8 cellular contexts compared by ENCODE assay signal in genomic region chr11:94544582-94544831, GRCh38. TPM values are rescaled to one million over a fixed set of nuclear protein-coding genes. Genes with fewer than 3 reads are reported as not detected.
DNase-seq lines count a peak whose midpoint lies in the region; ATAC-seq and TF ChIP-seq lines count a peak whose summit lies in the region.

No MANE protein-coding gene starts in this region.

- H3K4me2 ChIP-seq in Karpas-422 (ENCODE audit: low read depth, low read length, poor library complexity, severe bottlenecking) = no peak overlapping the region

- no peaks in the 10 kb centered on the region for H4K20me1 ChIP-seq in Karpas-422 (ENCODE audit: insufficient read depth, low read depth, low read length)

- H3K4me3 ChIP-seq in astrocyte of the cerebellum (ENCODE audit: low read depth, low read length) (peak overlapping the region; percentile 47), uterus (peak overlapping the region; percentile 57 to 69), Karpas-422 (ENCODE audit: low read length) (no peak overlapping the region)

- no peak for DNase-seq in astrocyte of the cerebellum (ENCODE audit: low read depth)
- DNase-seq in memory B cell (ENCODE audit: low spot score in 2 of 2) = no peak
- DNase-seq in uterus = no peak
- no peak for DNase-seq in NCI-H2171 (lab: John Stamatoyannopoulos, UW)
- DNase-seq in GOT3 (lab: John Stamatoyannopoulos, UW) = no peak
- no peak for DNase-seq in Karpas-422

- H3K27me3 Mint-ChIP-seq in memory B cell = peaks cover 2% of the 10 kb centered on the region

- H3K9ac ChIP-seq in Karpas-422 (ENCODE audit: low read length) = no peak overlapping the region

- ATAC-seq in GM18505 (IDR thresholded peaks at IDR 0.05; ENCODE audit: unreplicated experiment) (peak; percentile 31), HG03097 (IDR thresholded peaks at IDR 0.05; ENCODE audit: low FRiP score, unreplicated experiment) (peak; percentile 9), memory B cell (ENCODE audit: low read depth) (peak; percentile 2)

- H3K27me3 ChIP-seq in uterus = no peaks in the 10 kb centered on the region
- no peaks in the 10 kb centered on the region for H3K27me3 ChIP-seq in Karpas-422 (ENCODE audit: low read length)

- in situ Hi-C loops in astrocyte of the cerebellum (cut with HindIII; ENCODE audit: low sequenced_read_pairs) = no loop called here

- H3K27ac ChIP-seq in uterus (peak overlapping the region; percentile 97), Karpas-422 (ENCODE audit: low read length) (no peak overlapping the region)

- H3K36me3 Mint-ChIP-seq in memory B cell = peaks cover 2% of the 10 kb centered on the region

- no peak overlapping the region for H3K27ac Mint-ChIP-seq in memory B cell

- H3K9me3 Mint-ChIP-seq in memory B cell = no peaks in the 10 kb centered on the region

- H3K79me2 ChIP-seq in Karpas-422 (ENCODE audit: low read length) = no peaks in the 10 kb centered on the region

- H3K36me3 ChIP-seq in uterus = no peaks in the 10 kb centered on the region
- H3K36me3 ChIP-seq in Karpas-422 (ENCODE audit: insufficient read depth, low read length) = no peaks in the 10 kb centered on the region

- intact Hi-C loops in uterus (cut with DNase I; ENCODE audit: low total_unique reads) = no loop called here

- no peak for TF ChIP-seq POLR2A in GM18505 (IDR thresholded peaks at IDR 0.05; ENCODE audit: borderline replicate concordance, extremely low read depth, insufficient read depth, insufficient read length)
- no peak for TF ChIP-seq POLR2A in uterus (IDR thresholded peaks at IDR 0.05)

- H3K9me3 ChIP-seq in uterus (no peaks in the 10 kb centered on the region), Karpas-422 (ENCODE audit: low read length) (no peaks in the 10 kb centered on the region)

- H3K9me2 ChIP-seq in Karpas-422 (replicated peaks; ENCODE audit: insufficient read depth, low read length) = no peaks in the 10 kb centered on the region

- TF ChIP-seq CTCF in astrocyte of the cerebellum (IDR thresholded peaks at IDR 0.05; ENCODE audit: low read depth, low read length, missing control alignments) (no peak), uterus (IDR thresholded peaks at IDR 0.05) (no peak)

- peak overlapping the region; percentile 94 for H3K4me3 Mint-ChIP-seq in memory B cell

- no peak overlapping the region for H2AFZ ChIP-seq in Karpas-422 (ENCODE audit: low read length)

- H3K4me1 ChIP-seq in uterus (peaks cover 5 to 15% of the 10 kb centered on the region in 2 donors), Karpas-422 (ENCODE audit: low read length) (peaks cover 10% of the 10 kb centered on the region)

- H3K4me1 Mint-ChIP-seq in memory B cell = peaks cover 14% of the 10 kb centered on the region

RNA-seq across cellular contexts. Expression of gene FUT4, which starts 0.8 kb away (rescaled TPM):
- total RNA-seq in uterus = 10 to 100 TPM in 2 of 4 donors, 1 to 10 TPM in 2; 2.6 to 15.2 (median 9.2) TPM
- total RNA-seq in Karpas-422 (2014; rRNA removed; shearing (Covaris generic); ENCODE audit: low replicate concordance) = 0.34 and 0.90 TPM in 2 replicates

RNA-seq across cellular contexts. Expression of gene PIWIL4, which starts 22.7 kb away (rescaled TPM):
- 1 to 10 TPM; 5.1 to 9.0 (median 6.8) TPM for total RNA-seq in uterus
- 0.30 TPM in 1 of 2 replicates, not detected in the other for total RNA-seq in Karpas-422 (2014; rRNA removed; shearing (Covaris generic); ENCODE audit: low replicate concordance)

RNA-seq across cellular contexts. Expression of gene C11orf97, which starts 32.2 kb away (rescaled TPM):
- not detected for total RNA-seq in uterus
- not detected in 2 replicates for total RNA-seq in Karpas-422 (2014; rRNA removed; shearing (Covaris generic); ENCODE audit: low replicate concordance)

RNA-seq across cellular contexts. Expression of gene ANKRD49, which starts 50.7 kb away (rescaled TPM):
- 10 to 100 TPM; 21.3 to 55.6 (median 26.6) TPM for total RNA-seq in uterus
- 60.8 and 112 TPM in 2 replicates for total RNA-seq in Karpas-422 (2014; rRNA removed; shearing (Covaris generic); ENCODE audit: low replicate concordance)

RNA-seq across cellular contexts. Expression of gene MRE11, which starts 50.9 kb away (rescaled TPM):
- 10 to 100 TPM in 2 of 4 donors, 1 to 10 TPM in 2; 5.9 to 45.8 (median 16.9) TPM for total RNA-seq in uterus
- 64.5 and 115 TPM in 2 replicates for total RNA-seq in Karpas-422 (2014; rRNA removed; shearing (Covaris generic); ENCODE audit: low replicate concordance)
